In genomic region chr5:60960591-60960990, GRCh38 we compare ENCODE assay signal across 8 cellular contexts. TPM values are rescaled to one million over a fixed set of nuclear protein-coding genes. Genes with fewer than 3 reads are reported as not detected.
A peak's percentile ranks its signal among the peaks of the same experiment; 100 is the strongest.
DNase-seq lines count a peak whose midpoint lies in the region; ATAC-seq, FAIRE-seq and TF ChIP-seq lines count a peak whose summit lies in the region.

No MANE protein-coding gene starts in this region.

- H2BK120ac ChIP-seq in mesenchymal stem cell (ENCODE audit: low read depth, low read length), result no peak overlapping the region

- peaks cover 14% of the 10 kb centered on the region for H3K79me1 ChIP-seq in mesenchymal stem cell (replicated peaks; ENCODE audit: low read length, poor library complexity, severe bottlenecking)

- H2BK5ac ChIP-seq in mesenchymal stem cell (ENCODE audit: low read depth, low read length, poor library complexity, severe bottlenecking), result no peak overlapping the region

- no peak overlapping the region for H2BK12ac ChIP-seq in mesenchymal stem cell (ENCODE audit: low read length in 2 of 2)

- no peak overlapping the region for H3K27ac Mint-ChIP-seq in CD4-positive, CD25-positive, alpha-beta regulatory T cell
- H3K27ac Mint-ChIP-seq in stimulated activated memory B cell treated with anti-CD40 and anti-IgM and Interleukin-4, amounts not matched to agents 10 μg/mL and 1 μg/mL and 100 μg/mL, for 72 hours, result no peak overlapping the region

- no peak overlapping the region for H2BK15ac ChIP-seq in mesenchymal stem cell (ENCODE audit: low read depth, poor library complexity, severe bottlenecking)

- peaks cover 63% of the 10 kb centered on the region for H3K79me2 ChIP-seq in K562 (ENCODE audit: control insufficient read depth, insufficient read depth, low read length)

- H3K36me3 ChIP-seq in CD4-positive, CD25-positive, alpha-beta regulatory T cell (ENCODE audit: control insufficient read depth, insufficient read depth, low read length), result no peaks in the 10 kb centered on the region
- H3K36me3 ChIP-seq in K562 (ENCODE audit: control insufficient read depth, insufficient read depth, low read length) (no peaks in the 10 kb centered on the region), mesenchymal stem cell (ENCODE audit: control insufficient read depth in 1 of 2, insufficient read depth in 2 of 2, low read depth in 1 of 2, low read length in 2 of 2) (no peaks in the 10 kb centered on the region)

- H3K4me2 ChIP-seq in K562 (ENCODE audit: insufficient read depth, low read length) (no peak overlapping the region), mesenchymal stem cell (ENCODE audit: low read length, poor library complexity, severe bottlenecking) (no peak overlapping the region)

- intact Hi-C loops in K562 (cut with micrococcal nuclease), result loop anchor here (5.0 kb wide), 1 partner anchor 202 kb away; the partner anchor contains the start of gene SMIM15

- peak overlapping the region; percentile 15 for H3K4me3 ChIP-seq in CD4-positive, CD25-positive, alpha-beta regulatory T cell (ENCODE audit: low read depth, low read length)
- no peak overlapping the region for H3K4me3 ChIP-seq in K562
- H3K4me3 ChIP-seq in mesenchymal stem cell (ENCODE audit: insufficient read depth in 1 of 2, low read depth in 1 of 2, low read length in 2 of 2), result no peak overlapping the region

- H3K4me3 Mint-ChIP-seq in CD4-positive, CD25-positive, alpha-beta regulatory T cell, result no peak overlapping the region
- H3K4me3 Mint-ChIP-seq in stimulated activated memory B cell treated with anti-CD40 and anti-IgM and Interleukin-4, amounts not matched to agents 10 μg/mL and 1 μg/mL and 100 μg/mL, for 72 hours, result no peak overlapping the region

- no peaks in the 10 kb centered on the region for H3K27me3 ChIP-seq in CD4-positive, CD25-positive, alpha-beta regulatory T cell (ENCODE audit: control insufficient read depth, insufficient read depth, low read length)
- H3K27me3 ChIP-seq in K562 (ENCODE audit: control insufficient read depth in 2 of 2, insufficient read depth in 2 of 2, low read length in 2 of 2) (no peaks in the 10 kb centered on the region), mesenchymal stem cell (ENCODE audit: control insufficient read depth in 1 of 2, insufficient read depth in 1 of 2, low read length in 2 of 2) (no peaks in the 10 kb centered on the region)

- no peaks in the 10 kb centered on the region for H4K20me1 ChIP-seq in K562 (replicated peaks; ENCODE audit: control insufficient read depth, insufficient read depth, low read length)

- WGBS in K562 (ENCODE audit: insufficient coverage, low coverage, missing lambda C conversion rate), result 15% methylated on average over 2 of the region's 2 CpGs
- 17% methylated on average over 1 of the region's 2 CpGs for WGBS in mesenchymal stem cell

- peaks cover 4 to 23% (median 11%) of the 10 kb centered on the region in 4 donors for H3K4me1 Mint-ChIP-seq in CD4-positive, CD25-positive, alpha-beta regulatory T cell
- peaks cover 17% of the 10 kb centered on the region for H3K4me1 Mint-ChIP-seq in stimulated activated memory B cell treated with anti-CD40 and anti-IgM and Interleukin-4, amounts not matched to agents 10 μg/mL and 1 μg/mL and 100 μg/mL, for 72 hours

- peak in 2 of 3 donors; percentile 43 to 45 for DNase-seq in CD4-positive, CD25-positive, alpha-beta regulatory T cell
- peak; percentile 50 for DNase-seq in HCEC 1CT
- DNase-seq in K562 (ENCODE audit: extremely low read depth in 1 of 4, low spot score in 3 of 4), result peak in 2 of 4 experiments; percentile 23 to 32
- peak; percentile 56 for DNase-seq in mesenchymal stem cell
- DNase-seq in OCI-M2 (lab: John Stamatoyannopoulos, UW; ENCODE audit: unreplicated experiment), result no peak
- no peak for DNase-seq in cerebellar nuclear complex (lab: John Stamatoyannopoulos, UW)
- DNase-seq in NCI-H2196 (lab: John Stamatoyannopoulos, UW; ENCODE audit: unreplicated experiment), result no peak

- peak; percentile 35 to 53 (median 42); a peak in 3 of 6 replicates for TF ChIP-seq CTCF in K562 (IDR thresholded peaks at IDR 0.05 in 2 of 3, conservative IDR thresholded peaks at IDR 0.05 in 1 of 3; ENCODE audit: insufficient read depth in 2 of 3, low read depth in 1 of 3, low read length in 3 of 3)

- peak; percentile 53 to 66 for TF ChIP-seq RAD21 in K562 (CRISPR knock-in tag; conservative IDR thresholded peaks at IDR 0.05 in 1 of 2, IDR thresholded peaks at IDR 0.05 in 1 of 2)

- no peak for TF ChIP-seq EP300 in K562 (IDR thresholded peaks at IDR 0.05; ENCODE audit: low read length)

- BruUV-seq in K562 (replicated peaks; lab: Mats Ljungman, UMichigan), result no TSS peak

- in situ Hi-C loops in K562 (cut with MboI), result no loop called here

- ATAC-seq in CD4-positive, CD25-positive, alpha-beta regulatory T cell (ENCODE audit: low read depth in 2 of 2), result no peak
- ATAC-seq in K562, result peak; percentile 51; the same call in 1 of the 3 replicates
- no peak for ATAC-seq in stimulated activated memory B cell treated with anti-CD40 and anti-IgM and Interleukin-4, amounts not matched to agents 10 μg/mL and 1 μg/mL and 100 μg/mL, for 72 hours

- no peak overlapping the region for H3K23ac ChIP-seq in mesenchymal stem cell (ENCODE audit: low read length in 2 of 2)

- H3K36me3 Mint-ChIP-seq in CD4-positive, CD25-positive, alpha-beta regulatory T cell, result peaks cover under 1% of the 10 kb centered on the region
- H3K36me3 Mint-ChIP-seq in stimulated activated memory B cell treated with anti-CD40 and anti-IgM and Interleukin-4, amounts not matched to agents 10 μg/mL and 1 μg/mL and 100 μg/mL, for 72 hours, result peaks cover 11% of the 10 kb centered on the region

- TF ChIP-seq POLR2A in K562 (conservative IDR thresholded peaks at IDR 0.05), result no peak

- no peak overlapping the region for H3K4ac ChIP-seq in mesenchymal stem cell (ENCODE audit: low read depth in 1 of 2, low read length in 2 of 2)

- no peak overlapping the region for H3K18ac ChIP-seq in mesenchymal stem cell (ENCODE audit: low read depth in 1 of 2, low read length in 2 of 2)

- H3K14ac ChIP-seq in mesenchymal stem cell (ENCODE audit: low read length in 2 of 2), result no peak overlapping the region

- POLR2A ChIA-PET in K562 (lab: Yijun Ruan, JAX), result interaction anchor here (1.7 kb wide), 1 partner anchor 13 kb away, joined by 5 read pairs; no protein-coding TSS in a partner anchor

- H3K9me3 ChIP-seq in CD4-positive, CD25-positive, alpha-beta regulatory T cell (ENCODE audit: control insufficient read depth in 2 of 2, low read length in 2 of 2), result no peaks in the 10 kb centered on the region
- H3K9me3 ChIP-seq in K562 (replicated peaks; ENCODE audit: control insufficient read depth, insufficient read depth, low read depth, low read length), result no peaks in the 10 kb centered on the region
- H3K9me3 ChIP-seq in mesenchymal stem cell (ENCODE audit: control insufficient read depth, low read length), result peaks cover under 1% of the 10 kb centered on the region

- peaks cover 0 to 7% (median 2%) of the 10 kb centered on the region in 7 donors for H3K9me3 Mint-ChIP-seq in CD4-positive, CD25-positive, alpha-beta regulatory T cell
- H3K9me3 Mint-ChIP-seq in stimulated activated memory B cell treated with anti-CD40 and anti-IgM and Interleukin-4, amounts not matched to agents 10 μg/mL and 1 μg/mL and 100 μg/mL, for 72 hours, result no peaks in the 10 kb centered on the region

- H3K9ac ChIP-seq in K562 (ENCODE audit: insufficient read depth in 1 of 2, low read depth in 2 of 2, low read length in 2 of 2) (no peak overlapping the region), mesenchymal stem cell (ENCODE audit: low read length) (peak overlapping the region; percentile 49)

- H3K27ac ChIP-seq in CD4-positive, CD25-positive, alpha-beta regulatory T cell (ENCODE audit: insufficient read depth, low read length, poor library complexity, severe bottlenecking), result no peak overlapping the region
- H3K27ac ChIP-seq in K562 (ENCODE audit: extremely low read depth, low read depth, low read length) (no peak overlapping the region), mesenchymal stem cell (ENCODE audit: low read length, poor library complexity, severe bottlenecking) (no peak overlapping the region)

- H4K8ac ChIP-seq in mesenchymal stem cell (ENCODE audit: low read length), result no peak overlapping the region

- H3K9me1 ChIP-seq in K562 (ENCODE audit: control insufficient read depth, insufficient read depth, low read length), result no peaks in the 10 kb centered on the region

- H3K27me3 Mint-ChIP-seq in CD4-positive, CD25-positive, alpha-beta regulatory T cell, result no peaks in the 10 kb centered on the region
- H3K27me3 Mint-ChIP-seq in stimulated activated memory B cell treated with anti-CD40 and anti-IgM and Interleukin-4, amounts not matched to agents 10 μg/mL and 1 μg/mL and 100 μg/mL, for 72 hours, result no peaks in the 10 kb centered on the region

- H2AK5ac ChIP-seq in mesenchymal stem cell (ENCODE audit: low read length, severe bottlenecking), result no peak overlapping the region

- CTCF ChIA-PET in K562 (lab: Yijun Ruan, JAX; ENCODE audit: low intra/inter-chr PET ratio), result interaction anchor here (0.6 kb wide), 1 partner anchor 1147 kb away, joined by 3 read pairs; no protein-coding TSS in a partner anchor

- peak; percentile 55 for FAIRE-seq in K562 (lab: Jason Lieb, UNC)

- H3K4me1 ChIP-seq in CD4-positive, CD25-positive, alpha-beta regulatory T cell (ENCODE audit: control insufficient read depth, insufficient read depth, low read length, poor library complexity, severe bottlenecking), result peaks cover 5% of the 10 kb centered on the region
- H3K4me1 ChIP-seq in K562 (replicated peaks in 1 of 2; ENCODE audit: control insufficient read depth in 2 of 2, insufficient read depth in 2 of 2, low read length in 2 of 2), result no peaks in the 10 kb centered on the region
- H3K4me1 ChIP-seq in mesenchymal stem cell (ENCODE audit: control insufficient read depth, insufficient read depth, low read depth, low read length), result no peaks in the 10 kb centered on the region

- H4K91ac ChIP-seq in mesenchymal stem cell (ENCODE audit: low read length), result no peak overlapping the region

- H2AFZ ChIP-seq in K562 (ENCODE audit: low read depth, low read length), result no peak overlapping the region
- H2AFZ ChIP-seq in mesenchymal stem cell (ENCODE audit: low read depth, low read length), result no peak overlapping the region

RNA-seq across cellular contexts. Expression of gene NDUFAF2, which starts 15.6 kb away (rescaled TPM):
- 11.2 TPM for total RNA-seq in CD4-positive, CD25-positive, alpha-beta regulatory T cell
- 10 to 100 TPM; 29.8 to 37.6 (median 35.4) TPM for polyA plus RNA-seq in CD4-positive, CD25-positive, alpha-beta regulatory T cell
- 8.3 and 9.4 TPM in 2 replicates for total RNA-seq in K562 (2011; cell fraction: chromatin; rRNA removed; ENCODE audit: low replicate concordance)
- total RNA-seq in K562 (2011; cell fraction: nucleolus; rRNA removed), result 14.2 and 15.7 TPM in 2 replicates
- 8.9 and 10.3 TPM in 2 replicates for total RNA-seq in K562 (2011; cell fraction: nucleoplasm; rRNA removed)
- 61.5 and 66.4 TPM in 2 replicates for total RNA-seq in K562 (2014; rRNA removed)
- total RNA-seq in K562 (2014; rRNA removed; fragmentation: Illumina TruSeq; extraction: Trizol), result 95.9 and 104 TPM in 2 replicates
- 89.3 and 93.6 TPM in 2 replicates for total RNA-seq in K562 (2015; rRNA removed; fragmentation: Illumina TruSeq; extraction: Trizol)
- total RNA-seq in K562 (2021), result 56.0 and 58.9 TPM in 2 replicates
- 55.5 and 64.3 TPM in 2 replicates for polyA plus RNA-seq in K562 (2011; rRNA removed)
- 11.2 and 17.8 TPM in 2 replicates for polyA plus RNA-seq in K562 (2011; cell fraction: cytosol; rRNA removed)
- polyA plus RNA-seq in K562 (2011; cell fraction: nucleus; rRNA removed), result 11.4 and 15.6 TPM in 2 replicates
- 52.2 and 79.7 TPM in 2 replicates for polyA plus RNA-seq in K562 (2012)
- polyA plus RNA-seq in K562 (2014; fragmentation: Illumina TruSeq; extraction: Trizol), result 81.0 and 100 TPM in 2 replicates
- 100 to 1,000 TPM; 140 to 155 TPM for polyA plus RNA-seq in K562 (2014; fragmentation: Nextera tagmentation; extraction: Ambion mirVana)
- 112 and 128 TPM in 2 replicates for polyA plus RNA-seq in K562 (2014; rRNA removed)
- 13.2 and 13.3 TPM in 2 replicates for polyA minus RNA-seq in K562 (2011; rRNA and poly(A)+ RNA removed)
- 14.3 and 27.4 TPM in 2 replicates for polyA minus RNA-seq in K562 (2011; cell fraction: cytosol; rRNA and poly(A)+ RNA removed)
- 19.0 and 30.5 TPM in 2 replicates for polyA minus RNA-seq in K562 (2011; cell fraction: nucleus; rRNA and poly(A)+ RNA removed)
- 119 TPM for polyA plus RNA-seq in mesenchymal stem cell (2013, experiment 1 of 2)
- 118 TPM for polyA plus RNA-seq in mesenchymal stem cell (2013, experiment 2 of 2)

RNA-seq across cellular contexts. Expression of gene ERCC8, which starts 15.7 kb away (rescaled TPM):
- 6.1 TPM for total RNA-seq in CD4-positive, CD25-positive, alpha-beta regulatory T cell
- polyA plus RNA-seq in CD4-positive, CD25-positive, alpha-beta regulatory T cell, result 10 to 100 TPM; 10.2 to 16.2 (median 12.0) TPM
- 22.7 and 43.4 TPM in 2 replicates for total RNA-seq in K562 (2011; cell fraction: chromatin; rRNA removed; ENCODE audit: low replicate concordance)
- total RNA-seq in K562 (2011; cell fraction: nucleolus; rRNA removed), result 10.0 and 16.1 TPM in 2 replicates
- 21.8 and 37.2 TPM in 2 replicates for total RNA-seq in K562 (2011; cell fraction: nucleoplasm; rRNA removed)
- total RNA-seq in K562 (2014; rRNA removed), result 10.1 and 14.6 TPM in 2 replicates
- total RNA-seq in K562 (2014; rRNA removed; fragmentation: Illumina TruSeq; extraction: Trizol), result 29.0 and 30.0 TPM in 2 replicates
- total RNA-seq in K562 (2015; rRNA removed; fragmentation: Illumina TruSeq; extraction: Trizol), result 24.4 and 24.8 TPM in 2 replicates
- total RNA-seq in K562 (2021), result 14.1 and 15.6 TPM in 2 replicates
- polyA plus RNA-seq in K562 (2011; rRNA removed), result 36.7 and 41.8 TPM in 2 replicates
- polyA plus RNA-seq in K562 (2011; cell fraction: cytosol; rRNA removed), result 12.6 and 25.9 TPM in 2 replicates
- 13.4 and 20.6 TPM in 2 replicates for polyA plus RNA-seq in K562 (2011; cell fraction: nucleus; rRNA removed)
- polyA plus RNA-seq in K562 (2012), result 9.3 and 12.2 TPM in 2 replicates
- 19.1 and 20.4 TPM in 2 replicates for polyA plus RNA-seq in K562 (2014; fragmentation: Illumina TruSeq; extraction: Trizol)
- polyA plus RNA-seq in K562 (2014; fragmentation: Nextera tagmentation; extraction: Ambion mirVana), result 10 to 100 TPM; 37.1 to 39.4 TPM
- polyA plus RNA-seq in K562 (2014; rRNA removed), result 16.1 and 17.1 TPM in 2 replicates
- polyA minus RNA-seq in K562 (2011; rRNA and poly(A)+ RNA removed), result 32.3 and 39.8 TPM in 2 replicates
- 18.1 and 18.3 TPM in 2 replicates for polyA minus RNA-seq in K562 (2011; cell fraction: cytosol; rRNA and poly(A)+ RNA removed)
- 20.5 and 34.9 TPM in 2 replicates for polyA minus RNA-seq in K562 (2011; cell fraction: nucleus; rRNA and poly(A)+ RNA removed)
- 7.6 TPM for polyA plus RNA-seq in mesenchymal stem cell (2013, experiment 1 of 2)
- 7.9 TPM for polyA plus RNA-seq in mesenchymal stem cell (2013, experiment 2 of 2)

Comparison
In these comparisons a context has a peak if more than half of its experiments do, and no peak if none do; other contexts are left out.
1. DNase-seq: peak in CD4-positive, CD25-positive, alpha-beta regulatory T cell (2 of 3), HCEC 1CT (single experiment) and mesenchymal stem cell (single experiment); none in OCI-M2 (single experiment), cerebellar nuclear complex (0 of 2) and NCI-H2196 (single experiment).